13 cellular contexts compared by ENCODE assay signal in genomic region chr7:157622408-157623221, GRCh38.
"Had no signal": no experiment of that assay in that cellular context is flagged by ENCODE, and none has a peak within 500 bp of the region (broad histone marks: within the 10 kb centered on the region; RNA-seq: fewer than 3 reads in every experiment).

No MANE protein-coding gene starts in this region.

- H3K27ac Mint-ChIP-seq: activated CD8-positive, alpha-beta memory T cell treated with anti-CD3 and anti-CD28 coated beads, Interleukin-2, amount 10 ng/mL, durations not matched to agents 7 days and 5 days; progenitor cell of endocrine pancreas; stimulated activated effector memory CD8-positive, alpha-beta T cell treated with anti-CD3 and anti-CD28 coated beads, Interleukin-12 subunit alpha, Interleukin-12 subunit beta, amount 100 ng/mL, for 72 hours had no signal

- ATAC-seq: activated CD8-positive, alpha-beta memory T cell treated with anti-CD3 and anti-CD28 coated beads, Interleukin-2, amount 10 ng/mL, durations not matched to agents 7 days and 5 days; right cardiac atrium; stimulated activated effector memory CD8-positive, alpha-beta T cell treated with anti-CD3 and anti-CD28 coated beads, Interleukin-12 subunit alpha, Interleukin-12 subunit beta, amount 100 ng/mL, for 72 hours had no signal

- H3K27me3 ChIP-seq: tibial nerve had no signal

- H3K9me3 Mint-ChIP-seq: stimulated activated effector memory CD8-positive, alpha-beta T cell treated with anti-CD3 and anti-CD28 coated beads, Interleukin-12 subunit alpha, Interleukin-12 subunit beta, amount 100 ng/mL, for 72 hours had no signal

- H3K4me3 ChIP-seq: left ventricle myocardium inferior, tibial nerve had no signal

- DNase-seq: activated CD8-positive, alpha-beta memory T cell treated with anti-CD3 and anti-CD28 coated beads, Interleukin-2, amount 10 ng/mL, durations not matched to agents 7 days and 5 days; activated gamma-delta T cell; activated T-cell treated with anti-CD3 and anti-CD28 coated beads, Interleukin-2, amount 50 U/mL, for 48 hours; cortex of kidney; effector CD8-positive, alpha-beta T cell; foreskin melanocyte; left ventricle myocardium inferior; mesenchymal stem cell; right cardiac atrium had no signal

- H3K4me3 Mint-ChIP-seq: activated CD8-positive, alpha-beta memory T cell treated with anti-CD3 and anti-CD28 coated beads, Interleukin-2, amount 10 ng/mL, durations not matched to agents 7 days and 5 days; stimulated activated effector memory CD8-positive, alpha-beta T cell treated with anti-CD3 and anti-CD28 coated beads, Interleukin-12 subunit alpha, Interleukin-12 subunit beta, amount 100 ng/mL, for 72 hours had no signal

- H3K36me3 ChIP-seq: left ventricle myocardium inferior, tibial nerve had no signal

- H3K36me3 Mint-ChIP-seq: activated CD8-positive, alpha-beta memory T cell treated with anti-CD3 and anti-CD28 coated beads, Interleukin-2, amount 10 ng/mL, durations not matched to agents 7 days and 5 days; stimulated activated effector memory CD8-positive, alpha-beta T cell treated with anti-CD3 and anti-CD28 coated beads, Interleukin-12 subunit alpha, Interleukin-12 subunit beta, amount 100 ng/mL, for 72 hours had no signal

- H3K27ac ChIP-seq: left ventricle myocardium inferior, tibial nerve, VCaP had no signal

- H3K9me3 ChIP-seq: left ventricle myocardium inferior had no signal
